Comparison of ENCODE assay signal across 8 cellular contexts in the genomic region with DNA sequence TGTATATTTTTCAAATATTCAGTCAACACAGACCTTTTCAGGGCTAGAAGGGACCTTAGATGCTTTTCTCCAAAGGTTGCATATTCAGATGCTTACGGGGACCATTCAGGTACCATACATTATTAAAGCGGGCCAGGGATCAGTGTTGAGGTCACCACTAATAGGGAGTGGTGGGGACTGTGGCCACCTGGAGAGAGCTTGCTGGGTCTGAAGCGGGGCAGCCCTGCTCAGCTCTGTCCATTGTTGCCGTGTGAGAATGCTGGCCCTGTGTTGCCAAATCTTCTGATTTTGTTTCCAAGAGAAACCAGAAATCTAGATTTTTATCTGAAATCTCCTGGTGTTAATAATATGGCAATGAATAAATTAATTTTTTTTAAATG. TPM values are rescaled to one million over a fixed set of nuclear protein-coding genes. Genes with fewer than 3 reads are reported as not detected.
A peak's percentile ranks its signal among the peaks of the same experiment; 100 is the strongest.
DNase-seq lines count a peak whose midpoint lies in the region; ATAC-seq and TF ChIP-seq lines count a peak whose summit lies in the region.
"Had no signal": no experiment of that assay in that cellular context is flagged by ENCODE, and none has a peak within 500 bp of the region (broad histone marks: within the 10 kb centered on the region; RNA-seq: fewer than 3 reads in every experiment).

No MANE protein-coding gene starts in this region.

- ATAC-seq in GM19328 (IDR thresholded peaks at IDR 0.05; ENCODE audit: unreplicated experiment), result no peak
- ATAC-seq in left colon, result no peak
- ATAC-seq in activated CD4-positive, alpha-beta T cell treated with anti-CD3 and anti-CD28 coated beads for 36 hours, result no peak

- CTCF ChIA-PET in activated CD4-positive, alpha-beta T cell treated with anti-CD3 and anti-CD28 coated beads for 36 hours (lab: Charles Lee), result interaction anchor here (1.1 to 2.2 kb wide), 7 partner anchors 8 to 216 kb away, joined by 3 to 10 read pairs (median 4); a partner anchor contains a TSS

- H3K27me3 Mint-ChIP-seq in activated CD4-positive, alpha-beta T cell treated with anti-CD3 and anti-CD28 coated beads for 36 hours, result no peaks in the 10 kb centered on the region
- H3K27me3 Mint-ChIP-seq: naive B cell had no signal

- TF ChIP-seq POLR2A in breast epithelium (IDR thresholded peaks at IDR 0.05) (no peak), transverse colon (IDR thresholded peaks at IDR 0.05) (no peak)

- TF ChIP-seq EP300 in transverse colon (IDR thresholded peaks at IDR 0.05; ENCODE audit: low read depth), result no peak

- peak overlapping the region; percentile 88 for H3K4me2 ChIP-seq in KMS-11

- H4K20me1 ChIP-seq in KMS-11 (ENCODE audit: insufficient read depth), result no peaks in the 10 kb centered on the region

- H3K79me2 ChIP-seq in KMS-11 (ENCODE audit: insufficient read depth, low read depth), result peaks cover 12% of the 10 kb centered on the region; the same call in 1 of the 2 replicates

- POLR2A ChIA-PET in activated CD4-positive, alpha-beta T cell treated with anti-CD3 and anti-CD28 coated beads for 36 hours (lab: Charles Lee), result interaction anchor here (1.2 kb wide), 1 partner anchor 20 kb away, joined by 3 read pairs; no protein-coding TSS in a partner anchor

- H3K9me3 Mint-ChIP-seq in activated CD4-positive, alpha-beta T cell treated with anti-CD3 and anti-CD28 coated beads for 36 hours (ENCODE audit: low read depth), result no peaks in the 10 kb centered on the region
- H3K9me3 Mint-ChIP-seq: naive B cell had no signal

- intact Hi-C loops in breast epithelium (cut with DNase I; ENCODE audit: low total_unique reads) (no loop called here), transverse colon (cut with DNase I; ENCODE audit: low total_unique reads) (no loop called here), left colon (cut with DNase I, micrococcal nuclease) (no loop called here)
- intact Hi-C loops in activated CD4-positive, alpha-beta T cell treated with anti-CD3 and anti-CD28 coated beads for 36 hours (cut with DNase I, micrococcal nuclease), result no loop called here

- H3K4me1 Mint-ChIP-seq in activated CD4-positive, alpha-beta T cell treated with anti-CD3 and anti-CD28 coated beads for 36 hours, result peaks cover 22% of the 10 kb centered on the region

- WGBS in transverse colon (ENCODE audit: low coverage in 1 of 2), 2 donors, result 78 to 80% methylated on average over 2 to 4 of the region's 4 CpGs

- peak overlapping the region; percentile 5; the same call in 1 of the 2 replicates for H3K9ac ChIP-seq in KMS-11
- H3K9ac ChIP-seq in mucosa of stomach (ENCODE audit: low read length), result peak overlapping the region; percentile 38

- no peak overlapping the region for H3K27ac Mint-ChIP-seq in activated CD4-positive, alpha-beta T cell treated with anti-CD3 and anti-CD28 coated beads for 36 hours
- H3K27ac Mint-ChIP-seq: naive B cell had no signal

- in situ Hi-C loops in transverse colon (cut with MboI; ENCODE audit: low pct_ligation_motif_present in 1 of 4, low pct_unique_long_range_greater_than_20kb in 1 of 4, low sequenced_read_pairs in 3 of 4), result no loop called here

- no peaks in the 10 kb centered on the region for H3K27me3 ChIP-seq in KMS-11 (ENCODE audit: insufficient read depth, low read depth)
- H3K27me3 ChIP-seq in breast epithelium, result no peaks in the 10 kb centered on the region
- H3K27me3 ChIP-seq in mucosa of stomach (ENCODE audit: control insufficient read depth, insufficient read depth, low read length), result no peaks in the 10 kb centered on the region
- no peaks in the 10 kb centered on the region for H3K27me3 ChIP-seq in transverse colon

- no peak overlapping the region for H3K4me3 Mint-ChIP-seq in activated CD4-positive, alpha-beta T cell treated with anti-CD3 and anti-CD28 coated beads for 36 hours
- H3K4me3 Mint-ChIP-seq: naive B cell had no signal

- H3K4me3 ChIP-seq in KMS-11 (IDR thresholded peaks at IDR 0.05; ENCODE audit: insufficient read depth, low read depth, low read length) (no peak overlapping the region), breast epithelium (no peak overlapping the region), mucosa of stomach (ENCODE audit: low read length) (no peak overlapping the region), transverse colon (no peak overlapping the region)

- H3K36me3 Mint-ChIP-seq in activated CD4-positive, alpha-beta T cell treated with anti-CD3 and anti-CD28 coated beads for 36 hours (ENCODE audit: low read depth), result peaks cover 28% of the 10 kb centered on the region

- peak overlapping the region; percentile 15; the same call in 1 of the 2 replicates for H2AFZ ChIP-seq in KMS-11 (ENCODE audit: low read depth)

- TF ChIP-seq CTCF in KMS-11 (conservative IDR thresholded peaks at IDR 0.05; ENCODE audit: low read depth, low read length) (no peak), breast epithelium (IDR thresholded peaks at IDR 0.05) (no peak), transverse colon (IDR thresholded peaks at IDR 0.05) (no peak)

- H3K27ac ChIP-seq in KMS-11 (peak overlapping the region; percentile 95), breast epithelium (peak overlapping the region; percentile 69 to 70), transverse colon (peak overlapping the region; percentile 58 to 87 (median 76))

- H3K9me3 ChIP-seq in breast epithelium (no peaks in the 10 kb centered on the region), mucosa of stomach (ENCODE audit: control insufficient read depth, low read length) (no peaks in the 10 kb centered on the region), transverse colon (no peaks in the 10 kb centered on the region)

- DNase-seq in breast epithelium (ENCODE audit: low spot score in 2 of 2) (no peak), transverse colon (no peak), left colon (no peak)
- no peak for DNase-seq in activated CD4-positive, alpha-beta T cell treated with anti-CD3 and anti-CD28 coated beads for 36 hours
- DNase-seq: naive B cell had no signal

- peaks cover 69% of the 10 kb centered on the region for H3K4me1 ChIP-seq in KMS-11 (ENCODE audit: low read depth, poor library complexity, severe bottlenecking)
- H3K4me1 ChIP-seq in breast epithelium, result peaks cover 0 to 14% of the 10 kb centered on the region in 2 donors
- H3K4me1 ChIP-seq in mucosa of stomach (ENCODE audit: control insufficient read depth, insufficient read depth, low read length), result peaks cover 77% of the 10 kb centered on the region
- H3K4me1 ChIP-seq in transverse colon, result peaks cover 36 to 72% (median 50%) of the 10 kb centered on the region in 4 donors

- no peaks in the 10 kb centered on the region for H3K36me3 ChIP-seq in KMS-11 (ENCODE audit: insufficient read depth)
- no peaks in the 10 kb centered on the region for H3K36me3 ChIP-seq in breast epithelium
- H3K36me3 ChIP-seq in mucosa of stomach (ENCODE audit: control insufficient read depth, insufficient read depth, low read length), result peaks cover 7% of the 10 kb centered on the region
- no peaks in the 10 kb centered on the region for H3K36me3 ChIP-seq in transverse colon

RNA-seq across cellular contexts. Expression of a gene that starts 23.7 kb away (rescaled TPM):
- total RNA-seq in breast epithelium (10 to 100 TPM; 76.7 to 91.2 (median 80.3) TPM), transverse colon (10 to 100 TPM; 37.8 to 81.5 (median 58.3) TPM), left colon (100 to 1,000 TPM; 100 to 112 TPM)
- 10 to 100 TPM; 41.5 to 52.1 TPM for total RNA-seq in activated CD4-positive, alpha-beta T cell treated with anti-CD3 and anti-CD28 coated beads for 36 hours
